10 cellular contexts compared by ENCODE assay signal in the genomic region with DNA sequence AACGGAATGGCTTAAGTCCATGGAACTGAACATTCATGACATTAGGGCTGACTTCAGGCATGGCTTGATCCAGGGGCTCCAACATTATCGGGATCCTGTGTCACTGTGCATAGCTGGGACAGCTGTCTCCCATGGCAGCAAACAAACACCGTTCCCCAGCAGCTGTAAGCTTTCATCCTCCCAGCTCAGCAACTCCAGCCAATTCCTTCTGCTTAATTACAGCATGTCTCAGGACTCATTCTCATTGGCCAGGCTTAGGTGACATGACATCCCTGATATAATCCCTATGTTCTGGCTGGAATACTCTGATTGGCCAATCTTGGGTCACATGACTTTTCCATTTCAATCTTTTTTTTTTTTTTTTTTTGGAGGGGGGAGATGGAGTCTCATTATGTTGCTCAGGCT. TPM values are rescaled to one million over a fixed set of nuclear protein-coding genes. Genes with fewer than 3 reads are reported as not detected.
A peak's percentile ranks its signal among the peaks of the same experiment; 100 is the strongest.
DNase-seq lines count a peak whose midpoint lies in the region; ATAC-seq, FAIRE-seq and TF ChIP-seq lines count a peak whose summit lies in the region.
"Had no signal": no experiment of that assay in that cellular context is flagged by ENCODE, and none has a peak within 500 bp of the region (broad histone marks: within the 10 kb centered on the region; RNA-seq: fewer than 3 reads in every experiment).

No MANE protein-coding gene starts in this region.

- H3K56ac ChIP-seq in H1 (replicated peaks; ENCODE audit: insufficient read length, low read depth, low read length), result no peak overlapping the region

- H2BK5ac ChIP-seq in H1 (ENCODE audit: low read depth, low read length), result no peak overlapping the region

- no peak for TF ChIP-seq EP300 in H1 (IDR thresholded peaks at IDR 0.05; ENCODE audit: borderline replicate concordance in 1 of 2, low read depth in 2 of 2, low read length in 2 of 2)

- POLR2A ChIA-PET in H1 (lab: Charles Lee; ENCODE audit: partially characterized antibody), result interaction anchor here (0.5 to 0.8 kb wide), 2 partner anchors 8 to 104 kb away, joined by 3 read pairs; no protein-coding TSS in a partner anchor

- H3K14ac ChIP-seq in H1 (ENCODE audit: insufficient read length), result no peak overlapping the region

- no peak overlapping the region for H3K4me2 ChIP-seq in H1 (ENCODE audit: insufficient read depth in 1 of 2, low read depth in 2 of 2, low read length in 2 of 2)

- no peak for ATAC-seq in T-helper 17 cell
- ATAC-seq in aorta (ENCODE audit: low FRiP score), result no peak
- ATAC-seq in HG03342 (IDR thresholded peaks at IDR 0.05; ENCODE audit: unreplicated experiment), result no peak

- H3K27me3 Mint-ChIP-seq in T-helper 17 cell, result no peaks in the 10 kb centered on the region

- H3K79me2 ChIP-seq in H1 (ENCODE audit: control insufficient read depth in 1 of 2, insufficient read depth in 2 of 2, low read length in 2 of 2), result no peaks in the 10 kb centered on the region

- no peaks in the 10 kb centered on the region for H3K79me1 ChIP-seq in H1 (ENCODE audit: low read depth, low read length)

- no peak overlapping the region for H4K5ac ChIP-seq in H1 (ENCODE audit: insufficient read length, low read depth, low read length)

- H3K27ac Mint-ChIP-seq in T-helper 17 cell, result no peak overlapping the region

- H2BK15ac ChIP-seq in H1 (ENCODE audit: low read length), result no peak overlapping the region

- H3K4me3 ChIP-seq in H1 (ENCODE audit: extremely low read depth in 1 of 4, insufficient read depth in 2 of 4, low read depth in 3 of 4, low read length in 4 of 4), result no peak overlapping the region
- H3K4me3 ChIP-seq in retinal pigment epithelial cell (ENCODE audit: low read length), result no peak overlapping the region
- H3K4me3 ChIP-seq in aorta (ENCODE audit: low read length in 2 of 2), result no peak overlapping the region

- H3K4me1 ChIP-seq in H1 (replicated peaks in 1 of 4; ENCODE audit: control insufficient read depth in 3 of 4, insufficient read depth in 4 of 4, low read length in 3 of 4), result peaks cover 0 to 4% (median 0%) of the 10 kb centered on the region in 4 experiments; a peak in 1 of 7 replicates
- H3K4me1 ChIP-seq in aorta (ENCODE audit: control insufficient read depth in 1 of 2, insufficient read depth in 2 of 2, low read length in 2 of 2), result no peaks in the 10 kb centered on the region

- DNase-seq in NCI-H1092 treated with DMSO at 0.1 percent for 48 hours (lab: John Stamatoyannopoulos, UW), result peak; percentile 14
- no peak for DNase-seq in NCI-H1092 (lab: John Stamatoyannopoulos, UW)
- peak; percentile 94 to 95 for DNase-seq in NCI-H446 (lab: John Stamatoyannopoulos, UW)
- no peak for DNase-seq in H1 (ENCODE audit: low read depth in 1 of 2, low spot score in 2 of 2)
- peak; percentile 72 for DNase-seq in retinal pigment epithelial cell (ENCODE audit: low read depth)
- no peak for DNase-seq in T-helper 17 cell
- no peak for DNase-seq in aorta
- DNase-seq: central memory CD4-positive, alpha-beta T cell had no signal

- intact Hi-C loops in aorta (cut with DNase I), result no loop called here

- no peak overlapping the region for H3K4me3 Mint-ChIP-seq in T-helper 17 cell

- H3K27me3 ChIP-seq in H1 (replicated peaks in 1 of 4; ENCODE audit: control insufficient read depth in 3 of 4, extremely low read depth in 1 of 4, insufficient read depth in 3 of 4, low read length in 3 of 4), result peaks cover 0 to 4% (median 1%) of the 10 kb centered on the region in 4 experiments; a peak in 1 of 7 replicates
- no peaks in the 10 kb centered on the region for H3K27me3 ChIP-seq in aorta (ENCODE audit: control insufficient read depth in 1 of 2, insufficient read depth in 2 of 2, low read length in 1 of 2)

- no peak overlapping the region for H3K23ac ChIP-seq in H1 (ENCODE audit: insufficient read length)

- TF ChIP-seq RAD21 in H1 (IDR thresholded peaks at IDR 0.05 in 1 of 2, conservative IDR thresholded peaks at IDR 0.05 in 1 of 2; ENCODE audit: low read depth in 2 of 2, low read length in 2 of 2), result no peak

- TF ChIP-seq POLR2A in H1 (IDR thresholded peaks at IDR 0.05; ENCODE audit: control extremely low read depth in 1 of 2, low read depth in 2 of 2, low read length in 2 of 2), result no peak

- TF ChIP-seq CTCF in H1 (IDR thresholded peaks at IDR 0.05; ENCODE audit: control extremely low read depth in 1 of 3, insufficient read depth in 1 of 3, low read depth in 1 of 3, low read length in 3 of 3), result no peak
- no peak for TF ChIP-seq CTCF in retinal pigment epithelial cell (conservative IDR thresholded peaks at IDR 0.05; ENCODE audit: low read depth, low read length)

- no peak overlapping the region for H2AK5ac ChIP-seq in H1 (ENCODE audit: low read depth, low read length)

- no peak overlapping the region for H3K4ac ChIP-seq in H1 (replicated peaks; ENCODE audit: insufficient read length, low read depth, low read length)

- no peak overlapping the region for H4K91ac ChIP-seq in H1 (replicated peaks; ENCODE audit: insufficient read length, low read length)

- H2BK12ac ChIP-seq in H1 (ENCODE audit: low read depth, low read length), result no peak overlapping the region; the same call in 1 of the 2 replicates

- H3K36me3 ChIP-seq in H1 (ENCODE audit: control insufficient read depth in 2 of 4, insufficient read depth in 4 of 4, low read length in 3 of 4), result no peaks in the 10 kb centered on the region
- H3K36me3 ChIP-seq in aorta (ENCODE audit: control insufficient read depth in 1 of 2, insufficient read depth in 2 of 2, low read length in 1 of 2), result no peaks in the 10 kb centered on the region

- H4K20me1 ChIP-seq in H1 (replicated peaks in 1 of 2; ENCODE audit: control insufficient read depth in 1 of 2, insufficient read depth in 2 of 2, low read length in 2 of 2), result no peaks in the 10 kb centered on the region

- no peak overlapping the region for H4K8ac ChIP-seq in H1 (ENCODE audit: extremely low read depth, insufficient read depth, low read length)

- H2AFZ ChIP-seq in H1 (ENCODE audit: low read length), result no peak overlapping the region

- H3K36me3 Mint-ChIP-seq in T-helper 17 cell (ENCODE audit: low read depth), result no peaks in the 10 kb centered on the region

- H3K18ac ChIP-seq in H1 (ENCODE audit: extremely low read depth, low read length), result no peak overlapping the region

- peaks cover 2% of the 10 kb centered on the region for H3K4me1 Mint-ChIP-seq in T-helper 17 cell

- FAIRE-seq in H1 (lab: Jason Lieb, UNC), result no peak

- H3K9me3 ChIP-seq in H1 (ENCODE audit: insufficient read depth in 2 of 2, low read depth in 1 of 2, low read length in 1 of 2) (no peaks in the 10 kb centered on the region), T-helper 17 cell (ENCODE audit: control insufficient read depth, low read length, poor library complexity, severe bottlenecking) (no peaks in the 10 kb centered on the region), aorta (ENCODE audit: control insufficient read depth, low read length) (no peaks in the 10 kb centered on the region)

- CTCF ChIA-PET in H1 (lab: Charles Lee; ENCODE audit: partially characterized antibody), result interaction anchor here (0.6 to 18.9 kb wide), 4 partner anchors 31 to 103 kb away, joined by 3 to 339 read pairs (median 3); a partner anchor contains a TSS

- WGBS in H1 (ENCODE audit: extremely low coverage in 1 of 2, insufficient coverage in 1 of 2, insufficient read length in 1 of 2, insufficient replicate concordance in 2 of 2, low coverage in 1 of 2, low lambda C conversion rate in 2 of 2, missing lambda C conversion rate in 1 of 2), 2 experiments, result 73% methylated on average over 3 of the region's 3 CpGs; no CpG with 5 or more reads in 1 of the 2 experiments
- WGBS in aorta, 2 donors, result 51 to 58% methylated on average over 3 of the region's 3 CpGs

- no peak overlapping the region for H2BK20ac ChIP-seq in H1 (ENCODE audit: low read length)

- H2BK120ac ChIP-seq in H1 (replicated peaks; ENCODE audit: low read depth, low read length), result no peak overlapping the region

- H3K27ac ChIP-seq in H1 (ENCODE audit: low read depth, low read length) (no peak overlapping the region), aorta (ENCODE audit: low read depth in 1 of 2, low read length in 2 of 2) (no peak overlapping the region)
- H3K27ac ChIP-seq: VCaP had no signal

- H3K23me2 ChIP-seq in H1 (ENCODE audit: low read depth, low read length), result no peaks in the 10 kb centered on the region

- H3K9ac ChIP-seq in H1 (replicated peaks in 1 of 4; ENCODE audit: extremely low read depth in 1 of 4, low read depth in 3 of 4, low read length in 3 of 4), result no peak overlapping the region

RNA-seq across cellular contexts. Expression of a gene that starts 10.9 kb away (rescaled TPM):
- 187 and 197 TPM in 2 replicates for total RNA-seq in H1 (2021; fragmentation: NEBNext Ultra II Directional; extraction: Animal tissue kit (Norgen Biotek cat#: 25700))
- polyA plus RNA-seq in H1 (2011; rRNA removed) (285 and 392 TPM in 2 replicates), aorta (100 to 1,000 TPM; 598 to 642 TPM)
- polyA plus RNA-seq in H1 (2011; cell fraction: cytosol; rRNA removed), result 228 TPM
- 492 TPM for polyA plus RNA-seq in H1 (2011; cell fraction: nucleus; rRNA removed)
- polyA plus RNA-seq in H1 (2012, experiment 1 of 2), result 186 to 340 TPM (median 248 TPM) in 4 replicates
- 326 TPM for polyA plus RNA-seq in H1 (2012, experiment 2 of 2)
- polyA plus RNA-seq in H1 (2013, experiment 1 of 2), result 164 TPM
- 162 TPM for polyA plus RNA-seq in H1 (2013, experiment 2 of 2)
- polyA minus RNA-seq in H1 (2011; rRNA and poly(A)+ RNA removed), result 155 and 179 TPM in 2 replicates
- polyA minus RNA-seq in H1 (2011; cell fraction: cytosol; rRNA and poly(A)+ RNA removed), result 203 TPM
- polyA minus RNA-seq in H1 (2011; cell fraction: nucleus; rRNA and poly(A)+ RNA removed), result 91.6 TPM
- total RNA-seq in T-helper 17 cell (100 to 1,000 TPM; 869 to 906 TPM), aorta (100 to 1,000 TPM; 305 to 374 TPM)

RNA-seq across cellular contexts. Expression of a gene that starts 21.0 kb away (rescaled TPM):
- total RNA-seq in H1 (2021; fragmentation: NEBNext Ultra II Directional; extraction: Animal tissue kit (Norgen Biotek cat#: 25700)), result 19.9 and 21.1 TPM in 2 replicates
- polyA plus RNA-seq in H1 (2011; rRNA removed), result 6.2 and 13.6 TPM in 2 replicates
- polyA plus RNA-seq in H1 (2011; cell fraction: cytosol; rRNA removed), result 10.8 TPM
- polyA plus RNA-seq in H1 (2011; cell fraction: nucleus; rRNA removed), result 19.0 TPM
- 13.5 to 20.6 TPM (median 17.0 TPM) in 4 replicates for polyA plus RNA-seq in H1 (2012, experiment 1 of 2)
- polyA plus RNA-seq in H1 (2012, experiment 2 of 2), result 13.5 TPM
- polyA plus RNA-seq in H1 (2013, experiment 1 of 2), result 18.3 TPM
- polyA plus RNA-seq in H1 (2013, experiment 2 of 2), result 17.5 TPM
- polyA minus RNA-seq in H1 (2011; rRNA and poly(A)+ RNA removed), result 4.9 and 7.8 TPM in 2 replicates
- polyA minus RNA-seq in H1 (2011; cell fraction: cytosol; rRNA and poly(A)+ RNA removed), result 10.4 TPM
- 6.6 TPM for polyA minus RNA-seq in H1 (2011; cell fraction: nucleus; rRNA and poly(A)+ RNA removed)
- 1 to 10 TPM in 1 of 2 donors, under 1 TPM in 1; 0.85 to 1.6 TPM for total RNA-seq in T-helper 17 cell
- 10 to 100 TPM; 57.1 to 65.6 TPM for total RNA-seq in aorta
- polyA plus RNA-seq in aorta, result 10 to 100 TPM; 43.2 to 44.2 TPM

RNA-seq across cellular contexts. Expression of a gene that starts 44.1 kb away (rescaled TPM):
- total RNA-seq in H1 (2021; fragmentation: NEBNext Ultra II Directional; extraction: Animal tissue kit (Norgen Biotek cat#: 25700)), result 11.5 and 12.5 TPM in 2 replicates
- polyA plus RNA-seq in H1 (2011; rRNA removed) (8.0 and 12.7 TPM in 2 replicates), aorta (100 to 1,000 TPM in 1 of 2 donors, 10 to 100 TPM in 1; 32.7 to 127 TPM)
- 8.4 TPM for polyA plus RNA-seq in H1 (2011; cell fraction: cytosol; rRNA removed)
- 24.8 TPM for polyA plus RNA-seq in H1 (2011; cell fraction: nucleus; rRNA removed)
- polyA plus RNA-seq in H1 (2012, experiment 1 of 2), result 7.6 to 12.3 TPM (median 10.7 TPM) in 4 replicates
- 8.3 TPM for polyA plus RNA-seq in H1 (2012, experiment 2 of 2)
- polyA plus RNA-seq in H1 (2013, experiment 1 of 2), result 19.4 TPM
- 19.1 TPM for polyA plus RNA-seq in H1 (2013, experiment 2 of 2)
- 2.6 and 3.4 TPM in 2 replicates for polyA minus RNA-seq in H1 (2011; rRNA and poly(A)+ RNA removed)
- polyA minus RNA-seq in H1 (2011; cell fraction: cytosol; rRNA and poly(A)+ RNA removed), result 6.7 TPM
- polyA minus RNA-seq in H1 (2011; cell fraction: nucleus; rRNA and poly(A)+ RNA removed), result 6.8 TPM
- total RNA-seq in T-helper 17 cell (10 to 100 TPM in 1 of 2 donors, 1 to 10 TPM in 1; 9.5 to 13.1 TPM), aorta (10 to 100 TPM; 32.9 to 54.8 TPM)

Comparison
In these comparisons a context has a peak if more than half of its experiments do, and no peak if none do; other contexts are left out.
1. DNase-seq: peak in NCI-H1092 treated with DMSO at 0.1 percent for 48 hours (single experiment), NCI-H446 (2 of 2) and retinal pigment epithelial cell (single experiment); none in NCI-H1092 (single experiment), H1 (0 of 2), T-helper 17 cell (0 of 3) and aorta (0 of 2).